In genomic region chr19:17616961-17617806, GRCh38 we compare ENCODE assay signal across 1 cellular context.
A peak's percentile ranks its signal among the peaks of the same experiment; 100 is the strongest.
TF ChIP-seq lines count a peak whose summit lies in the region.

No MANE protein-coding gene starts in this region.

TF ChIP-seq in K562, 482 proteins besides CTCF, POLR2A, EP300 and RAD21 (continued from another document and continues in another):
- TF ChIP-seq ZZZ3 (IDR thresholded peaks at IDR 0.05) = no peak
- no peak for TF ChIP-seq WHSC1 (IDR thresholded peaks at IDR 0.05; ENCODE audit: low read length)
- no peak for TF ChIP-seq SMARCA4 (IDR thresholded peaks at IDR 0.05)
- peak in 1 of 2 experiments; percentile 38; a peak in 1 of 4 replicates for TF ChIP-seq TRIM24 (IDR thresholded peaks at IDR 0.05)
- peak; percentile 62; the same call in 1 of the 2 replicates for TF ChIP-seq RFX5 (IDR thresholded peaks at IDR 0.05; ENCODE audit: low read depth, low read length)
- no peak for TF ChIP-seq NFXL1 (CRISPR knock-in tag; IDR thresholded peaks at IDR 0.05)
- peak in 1 of 2 experiments; percentile 70; a peak in 2 of 4 replicates for TF ChIP-seq TBL1XR1 (IDR thresholded peaks at IDR 0.05; ENCODE audit: low read length in 2 of 2)
- peak in 1 of 2 experiments; percentile 89; a peak in 2 of 4 replicates for TF ChIP-seq CSDE1 (IDR thresholded peaks at IDR 0.05)
- 0 out of 2 replicates have a peak, but pooled peaks have one; percentile 4 for TF ChIP-seq ZFX (CRISPR knock-in tag; IDR thresholded peaks at IDR 0.05)
- no peak for TF ChIP-seq ZNF311 (CRISPR knock-in tag; IDR thresholded peaks at IDR 0.05)
- TF ChIP-seq MAZ (CRISPR knock-in tag; conservative IDR thresholded peaks at IDR 0.05 in 1 of 2, IDR thresholded peaks at IDR 0.05 in 1 of 2) = peak in 1 of 2 experiments; percentile 42; a peak in 2 of 4 replicates
- peak; percentile 78 for TF ChIP-seq MBD2 (IDR thresholded peaks at IDR 0.05; ENCODE audit: borderline replicate concordance, low read depth)
- no peak for TF ChIP-seq CHD7 (IDR thresholded peaks at IDR 0.05; ENCODE audit: low read depth, low read length)
- TF ChIP-seq RBM25 (IDR thresholded peaks at IDR 0.05; ENCODE audit: low read depth, low read length, severe bottlenecking) = peak; percentile 51
- peak; percentile 87 for TF ChIP-seq JUND (IDR thresholded peaks at IDR 0.05; ENCODE audit: borderline replicate concordance, low read depth, low read length)
- peak; percentile 68 for TF ChIP-seq JUND (tag; IDR thresholded peaks at IDR 0.05; ENCODE audit: borderline replicate concordance, low read depth, low read length)
- TF ChIP-seq ZFP36 (IDR thresholded peaks at IDR 0.05; ENCODE audit: low read depth, low read length, partially characterized antibody) = peak; percentile 7
- TF ChIP-seq SAP30 (IDR thresholded peaks at IDR 0.05; ENCODE audit: borderline replicate concordance, insufficient read depth, low read depth, low read length, poor library complexity, severe bottlenecking) = no peak
- TF ChIP-seq CREM (IDR thresholded peaks at IDR 0.05; ENCODE audit: low read depth) = peak; percentile 98
- no peak for TF ChIP-seq NFIX (CRISPR knock-in tag; IDR thresholded peaks at IDR 0.05; ENCODE audit: low read depth)
- TF ChIP-seq RCOR1 (IDR thresholded peaks at IDR 0.05; ENCODE audit: borderline replicate concordance in 1 of 2, low read depth in 2 of 2, low read length in 2 of 2) = peak; percentile 35 to 71; a peak in 3 of 4 replicates
- TF ChIP-seq CHCHD3 (CRISPR knock-in tag; IDR thresholded peaks at IDR 0.05) = no peak
- no peak for TF ChIP-seq CEBPZ (IDR thresholded peaks at IDR 0.05; ENCODE audit: borderline replicate concordance, low read depth, low read length)
- TF ChIP-seq ASH1L (IDR thresholded peaks at IDR 0.05; ENCODE audit: borderline replicate concordance, low read depth, partially characterized antibody) = no peak
- peak; percentile 48 for TF ChIP-seq CEBPG (CRISPR knock-in tag; IDR thresholded peaks at IDR 0.05)
- TF ChIP-seq CEBPG (tag; conservative IDR thresholded peaks at IDR 0.05 in 1 of 2, IDR thresholded peaks at IDR 0.05 in 1 of 2) = no peak
- peak; percentile 71 for TF ChIP-seq FOS (IDR thresholded peaks at IDR 0.05; ENCODE audit: extremely low read depth, insufficient read length)
- TF ChIP-seq NRF1 (conservative IDR thresholded peaks at IDR 0.05 in 1 of 2, IDR thresholded peaks at IDR 0.05 in 1 of 2) = peak in 1 of 2 experiments; percentile 30; a peak in 3 of 4 replicates
- no peak for TF ChIP-seq ZBTB49 (CRISPR knock-in tag; IDR thresholded peaks at IDR 0.05; ENCODE audit: borderline replicate concordance)
- TF ChIP-seq IRF9 (tag; IDR thresholded peaks at IDR 0.05) = no peak
- TF ChIP-seq MECOM (CRISPR knock-in tag; IDR thresholded peaks at IDR 0.05) = no peak
- peak; percentile 96 for TF ChIP-seq MEIS2 (IDR thresholded peaks at IDR 0.05; ENCODE audit: partially characterized antibody)
- TF ChIP-seq CBFA2T3 (IDR thresholded peaks at IDR 0.05) = no peak
